ENCODE assay signal across 8 cellular contexts in the genomic region with DNA sequence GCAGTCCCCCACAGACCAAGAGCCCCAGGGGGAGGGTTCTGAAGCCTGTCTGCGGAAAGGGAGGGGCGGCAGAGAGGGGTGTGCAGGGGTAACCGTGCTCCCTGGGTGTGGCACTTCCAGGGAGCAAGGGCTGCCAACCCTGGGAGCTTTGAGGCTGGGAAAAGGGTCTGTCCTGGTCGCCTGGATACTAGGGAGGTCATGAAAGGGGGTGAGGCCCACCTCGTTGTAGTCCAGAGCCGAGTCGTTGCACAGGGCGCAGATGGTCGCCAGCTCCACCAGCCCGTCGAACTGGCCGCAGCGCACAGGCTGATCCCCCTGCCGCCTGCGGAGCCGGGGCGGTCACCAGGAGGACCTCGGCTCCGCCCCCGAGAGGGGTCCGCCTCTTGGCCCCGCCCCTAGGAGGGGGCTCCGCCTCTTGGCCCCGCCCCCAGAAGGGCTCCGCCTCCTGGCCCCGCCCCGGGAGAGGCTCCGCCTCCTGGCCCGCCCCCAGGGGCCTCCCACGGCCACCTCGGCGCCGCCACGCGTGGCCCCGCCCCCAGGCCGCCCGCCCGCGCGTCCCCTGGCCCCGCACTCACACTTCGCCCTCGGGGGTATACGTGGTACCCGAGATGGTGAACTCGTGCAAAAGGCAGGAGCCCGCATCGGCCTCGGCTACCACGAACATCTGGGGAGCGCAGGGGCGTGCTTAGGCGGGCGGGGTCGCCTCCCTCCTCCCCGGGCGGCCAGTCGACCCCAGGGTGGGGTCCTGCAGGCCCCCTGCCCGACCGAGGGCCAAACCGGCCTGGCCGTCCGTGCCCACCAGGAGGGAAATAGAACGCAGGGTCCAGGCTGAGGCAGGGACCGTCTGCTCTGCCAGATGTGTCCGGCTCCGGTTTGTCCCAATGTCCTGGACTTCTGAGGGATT. TPM values are rescaled to one million over a fixed set of nuclear protein-coding genes. Genes with fewer than 3 reads are reported as not detected.
DNase-seq lines count a peak whose midpoint lies in the region; ATAC-seq and TF ChIP-seq lines count a peak whose summit lies in the region.

No MANE protein-coding gene starts in this region.

- H3K27me3 ChIP-seq in adrenal gland (no peaks in the 10 kb centered on the region), hepatocyte (no peaks in the 10 kb centered on the region), skeletal muscle satellite cell (ENCODE audit: control insufficient read depth, insufficient read depth, low read length) (no peaks in the 10 kb centered on the region)

- no peak for TF ChIP-seq POLR2A in adrenal gland (IDR thresholded peaks at IDR 0.05)

- H3K4me2 ChIP-seq in hepatocyte = peak overlapping the region; percentile 89
- peak overlapping the region; percentile 78 for H3K4me2 ChIP-seq in skeletal muscle satellite cell (ENCODE audit: low read length)

- H3K9me2 ChIP-seq in hepatocyte (replicated peaks; ENCODE audit: insufficient read depth) = no peaks in the 10 kb centered on the region

- peaks cover 4 to 10% of the 10 kb centered on the region in 2 donors for H3K4me1 ChIP-seq in adrenal gland (replicated peaks in 1 of 2)
- no peaks in the 10 kb centered on the region for H3K4me1 ChIP-seq in hepatocyte (ENCODE audit: insufficient read depth)
- H3K4me1 ChIP-seq in skeletal muscle satellite cell (ENCODE audit: control insufficient read depth, insufficient read depth, low read length) = peaks cover 9% of the 10 kb centered on the region

- 24 to 32% (median 31%) methylated on average over 20 to 68 of the region's 68 CpGs for WGBS in adrenal gland, 4 donors
- 22% methylated on average over 25 of the region's 68 CpGs for WGBS in hepatocyte (ENCODE audit: low lambda C conversion rate, missing lambda C conversion rate)

- H2AFZ ChIP-seq in hepatocyte = peak overlapping the region; percentile 81

- DNase-seq in CD1c-positive myeloid dendritic cell (ENCODE audit: extremely low spot score) = peak; percentile 8
- peak; percentile 41 for DNase-seq in NCI-H1048 (lab: John Stamatoyannopoulos, UW)
- DNase-seq in adrenal gland = peak in 6 of 7 donors; percentile 63 to 85 (median 76)
- DNase-seq in hepatocyte (ENCODE audit: low spot score) = peak; percentile 92
- DNase-seq in NCI-H1105 treated with DMSO at 0.1 percent for 48 hours (lab: John Stamatoyannopoulos, UW) = no peak
- no peak for DNase-seq in hepatic stellate cell (ENCODE audit: low spot score)

- H3K4me3 ChIP-seq in adrenal gland (peak overlapping the region in 1 of 4 donors; percentile 44), hepatocyte (no peak overlapping the region), skeletal muscle satellite cell (ENCODE audit: low read length) (peak overlapping the region; percentile 64)

- H3K27ac ChIP-seq in adrenal gland (no peak overlapping the region), hepatocyte (no peak overlapping the region)

- no peaks in the 10 kb centered on the region for H3K79me2 ChIP-seq in hepatocyte

- no peak for ATAC-seq in HG03460 (IDR thresholded peaks at IDR 0.05; ENCODE audit: unreplicated experiment)

- H3K36me3 ChIP-seq in adrenal gland (replicated peaks in 1 of 2) (no peaks in the 10 kb centered on the region), hepatocyte (replicated peaks; ENCODE audit: insufficient read depth, low read depth) (no peaks in the 10 kb centered on the region), skeletal muscle satellite cell (ENCODE audit: insufficient read depth, low read length) (no peaks in the 10 kb centered on the region)

- H3K9ac ChIP-seq in skeletal muscle satellite cell (ENCODE audit: low read depth, low read length) = peak overlapping the region; percentile 31

- TF ChIP-seq CTCF in adrenal gland (IDR thresholded peaks at IDR 0.05) = no peak
- TF ChIP-seq CTCF in hepatocyte (IDR thresholded peaks at IDR 0.05; ENCODE audit: poor library complexity) = no peak

- intact Hi-C loops in adrenal gland (cut with DNase I) = no loop called here

- H3K9me3 ChIP-seq in adrenal gland (replicated peaks in 1 of 3) (no peaks in the 10 kb centered on the region), hepatocyte (ENCODE audit: low read depth) (no peaks in the 10 kb centered on the region), skeletal muscle satellite cell (replicated peaks; ENCODE audit: low read length) (no peaks in the 10 kb centered on the region)

- H4K20me1 ChIP-seq in hepatocyte (ENCODE audit: insufficient read depth, poor library complexity, severe bottlenecking) = no peaks in the 10 kb centered on the region

RNA-seq across cellular contexts. Expression of gene ATP2A3, which starts 19.5 kb away (rescaled TPM):
- 10 to 100 TPM; 12.1 to 29.1 (median 15.9) TPM for total RNA-seq in adrenal gland
- 10 to 100 TPM in 2 of 3 donors, 1 to 10 TPM in 1; 3.7 to 27.1 (median 26.1) TPM for polyA plus RNA-seq in adrenal gland
- total RNA-seq in hepatocyte = 2.4 and 4.1 TPM in 2 replicates
- 2.2 and 4.5 TPM in 2 replicates for polyA plus RNA-seq in hepatocyte
- total RNA-seq in skeletal muscle satellite cell (2012; rRNA removed) = 0.25 and 1.3 TPM in 2 replicates

RNA-seq across cellular contexts. Expression of gene P2RX1, which starts 28.5 kb away (rescaled TPM):
- total RNA-seq in adrenal gland (1 to 10 TPM in 4 of 8 donors, under 1 TPM in 4; 0.42 to 2.1 (median 0.92) TPM), hepatocyte (0.20 and 0.50 TPM in 2 replicates)
- polyA plus RNA-seq in adrenal gland (1 to 10 TPM in 2 of 3 donors, under 1 TPM in 1; 0.59 to 8.6 (median 3.3) TPM), hepatocyte (1.8 and 2.3 TPM in 2 replicates)
- under 0.01 and 0.22 TPM in 2 replicates for total RNA-seq in skeletal muscle satellite cell (2012; rRNA removed)

RNA-seq across cellular contexts. Expression of gene CAMKK1, which starts 51.9 kb away (rescaled TPM):
- total RNA-seq in adrenal gland (10 to 100 TPM in 6 of 8 donors, 1 to 10 TPM in 2; 6.0 to 17.9 (median 10.8) TPM), hepatocyte (2.6 and 5.1 TPM in 2 replicates)
- polyA plus RNA-seq in adrenal gland (10 to 100 TPM in 2 of 3 donors, 1 to 10 TPM in 1; 6.9 to 28.2 (median 10.6) TPM), hepatocyte (4.4 and 5.7 TPM in 2 replicates)
- 9.4 and 12.7 TPM in 2 replicates for total RNA-seq in skeletal muscle satellite cell (2012; rRNA removed)

Comparison
In these comparisons a context has a peak if more than half of its experiments do, and no peak if none do; other contexts are left out.
1. DNase-seq: peak in CD1c-positive myeloid dendritic cell (single experiment), NCI-H1048 (single experiment), adrenal gland (6 of 7) and hepatocyte (single experiment); none in NCI-H1105 treated with DMSO at 0.1 percent for 48 hours (single experiment) and hepatic stellate cell (single experiment).